1 cellular context compared by ENCODE assay signal in genomic region chr12:8829621-8830020, GRCh38.
TF ChIP-seq lines count a peak whose summit lies in the region.

No MANE protein-coding gene starts in this region.

TF ChIP-seq in Ishikawa, 13 proteins besides CTCF, POLR2A, EP300 and RAD21:
- TF ChIP-seq REST (IDR thresholded peaks at IDR 0.05; ENCODE audit: low read depth) (peak; percentile 58), NFIC (IDR thresholded peaks at IDR 0.05) (no peak), MAX (IDR thresholded peaks at IDR 0.05) (no peak), CEBPB (IDR thresholded peaks at IDR 0.05) (no peak), TCF12 (IDR thresholded peaks at IDR 0.05; ENCODE audit: low read depth) (no peak), YY1 (IDR thresholded peaks at IDR 0.05; ENCODE audit: low read depth) (no peak)
- TF ChIP-seq, protein P1, sequence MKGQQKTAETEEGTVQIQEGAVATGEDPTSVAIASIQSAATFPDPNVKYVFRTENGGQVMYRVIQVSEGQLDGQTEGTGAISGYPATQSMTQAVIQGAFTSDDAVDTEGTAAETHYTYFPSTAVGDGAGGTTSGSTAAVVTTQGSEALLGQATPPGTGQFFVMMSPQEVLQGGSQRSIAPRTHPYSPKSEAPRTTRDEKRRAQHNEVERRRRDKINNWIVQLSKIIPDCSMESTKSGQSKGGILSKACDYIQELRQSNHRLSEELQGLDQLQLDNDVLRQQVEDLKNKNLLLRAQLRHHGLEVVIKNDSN (IDR thresholded peaks at IDR 0.05), result no peak
